24 cellular contexts compared by ENCODE assay signal in genomic region chr6:29620629-29621028, GRCh38. TPM values are rescaled to one million over a fixed set of nuclear protein-coding genes. Genes with fewer than 3 reads are reported as not detected.
A peak's percentile ranks its signal among the peaks of the same experiment; 100 is the strongest.
DNase-seq lines count a peak whose midpoint lies in the region; ATAC-seq, FAIRE-seq and TF ChIP-seq lines count a peak whose summit lies in the region.
"Had no signal": no experiment of that assay in that cellular context is flagged by ENCODE, and none has a peak within 500 bp of the region (broad histone marks: within the 10 kb centered on the region; RNA-seq: fewer than 3 reads in every experiment).

No MANE protein-coding gene starts in this region.

- H3K27me3 Mint-ChIP-seq in astrocyte (ENCODE audit: low read depth, unreplicated experiment): no peaks in the 10 kb centered on the region
- H3K27me3 Mint-ChIP-seq in glutamatergic neuron (ENCODE audit: unreplicated experiment): peaks cover 9% of the 10 kb centered on the region

- no peak overlapping the region for H3K4me2 ChIP-seq in astrocyte (ENCODE audit: low read length)

- H3K4me1 Mint-ChIP-seq in astrocyte (ENCODE audit: low read depth, unreplicated experiment) (peaks cover 24% of the 10 kb centered on the region), glutamatergic neuron (ENCODE audit: low read depth, unreplicated experiment) (peaks cover 14% of the 10 kb centered on the region)

- H3K36me3 Mint-ChIP-seq in astrocyte (ENCODE audit: low read depth, unreplicated experiment) (peaks cover 48% of the 10 kb centered on the region), glutamatergic neuron (ENCODE audit: unreplicated experiment) (peaks cover 35% of the 10 kb centered on the region)

- H4K20me1 ChIP-seq in astrocyte (ENCODE audit: insufficient read depth, low read length): peaks cover 33% of the 10 kb centered on the region

- H3K9ac ChIP-seq in astrocyte (ENCODE audit: low read length): no peak overlapping the region

- H3K27ac Mint-ChIP-seq in astrocyte (ENCODE audit: unreplicated experiment) (peak overlapping the region; percentile 30), glutamatergic neuron (ENCODE audit: unreplicated experiment) (no peak overlapping the region)
- H3K27ac Mint-ChIP-seq: CD8-positive, alpha-beta T cell had no signal

- H3K9me3 Mint-ChIP-seq in astrocyte (ENCODE audit: unreplicated experiment) (no peaks in the 10 kb centered on the region), glutamatergic neuron (ENCODE audit: unreplicated experiment) (peaks cover 10% of the 10 kb centered on the region)
- H3K9me3 Mint-ChIP-seq: CD8-positive, alpha-beta T cell had no signal

- H3K4me3 ChIP-seq in astrocyte (ENCODE audit: insufficient read depth, low read depth, low read length) (no peak overlapping the region), suprapubic skin (no peak overlapping the region)
- H3K4me3 ChIP-seq: BLaER1 treated with 17β-estradiol and CSF1 and Interleukin-3, amounts not matched to agents 10 nM and 100 nM; MG63 had no signal

- TF ChIP-seq CTCF in astrocyte (IDR thresholded peaks at IDR 0.05; ENCODE audit: insufficient read depth, low read depth, low read length) (no peak), glutamatergic neuron (IDR thresholded peaks at IDR 0.05; ENCODE audit: partially characterized antibody, unreplicated experiment) (no peak), suprapubic skin (IDR thresholded peaks at IDR 0.05) (no peak)

- H3K9me3 ChIP-seq in astrocyte (ENCODE audit: insufficient read depth, low read depth, low read length) (no peaks in the 10 kb centered on the region), suprapubic skin (no peaks in the 10 kb centered on the region)
- H3K9me3 ChIP-seq: BLaER1 treated with 17β-estradiol and CSF1 and Interleukin-3, amounts not matched to agents 10 nM and 100 nM; MG63 had no signal

- H3K27me3 ChIP-seq in astrocyte (ENCODE audit: insufficient read depth, low read length) (no peaks in the 10 kb centered on the region), suprapubic skin (no peaks in the 10 kb centered on the region)
- H3K27me3 ChIP-seq: BLaER1 treated with 17β-estradiol and CSF1 and Interleukin-3, amounts not matched to agents 10 nM and 100 nM; MG63 had no signal

- H3K36me3 ChIP-seq in astrocyte (ENCODE audit: insufficient read depth, low read length): peaks cover 34% of the 10 kb centered on the region
- peaks cover 62% of the 10 kb centered on the region for H3K36me3 ChIP-seq in suprapubic skin
- H3K36me3 ChIP-seq: MG63 had no signal

- no peak for FAIRE-seq in astrocyte (lab: Jason Lieb, UNC)

- ATAC-seq in GM18519 (IDR thresholded peaks at IDR 0.05; ENCODE audit: low FRiP score, unreplicated experiment): no peak
- ATAC-seq: CD8-positive, alpha-beta T cell; SK-N-SH treated with all-trans-retinoic acid at 6 μM for 48 hours had no signal

- TF ChIP-seq POLR2A in suprapubic skin (IDR thresholded peaks at IDR 0.05): no peak

- H3K4me3 Mint-ChIP-seq in astrocyte (ENCODE audit: unreplicated experiment): no peak overlapping the region
- H3K4me3 Mint-ChIP-seq in glutamatergic neuron (ENCODE audit: unreplicated experiment): peak overlapping the region; percentile 3
- H3K4me3 Mint-ChIP-seq: CD8-positive, alpha-beta T cell had no signal

- H3K27ac ChIP-seq in astrocyte (ENCODE audit: low read depth, low read length) (no peak overlapping the region), suprapubic skin (no peak overlapping the region)
- H3K27ac ChIP-seq: 22Rv1 had no signal

- TF ChIP-seq EP300 in suprapubic skin (IDR thresholded peaks at IDR 0.05): no peak

- H2AFZ ChIP-seq in astrocyte (ENCODE audit: low read depth, low read length): no peak overlapping the region

- peaks cover under 1% of the 10 kb centered on the region for H3K79me2 ChIP-seq in astrocyte (ENCODE audit: insufficient read depth, low read length)

- peaks cover 15% of the 10 kb centered on the region for H3K4me1 ChIP-seq in astrocyte (ENCODE audit: insufficient read depth, low read length)
- H3K4me1 ChIP-seq in suprapubic skin: no peaks in the 10 kb centered on the region

- DNase-seq in DMS 273 (lab: John Stamatoyannopoulos, UW; ENCODE audit: unreplicated experiment): peak; percentile 10
- DNase-seq in DMS 273 treated with DMSO at 0.1 percent for 48 hours (lab: John Stamatoyannopoulos, UW): no peak
- peak; percentile 2 for DNase-seq in NCI-H1105 (lab: John Stamatoyannopoulos, UW)
- DNase-seq in astrocyte (ENCODE audit: low read depth): no peak
- DNase-seq in glutamatergic neuron: no peak
- DNase-seq in suprapubic skin (ENCODE audit: low spot score in 2 of 2): no peak
- DNase-seq in stimulated activated naive CD4-positive, alpha-beta T cell treated with Interleukin-2 at 50 U/mL for 16 hours (lab: John Stamatoyannopoulos, UW): no peak
- DNase-seq: ACHN; CD8-positive, alpha-beta T cell; EL; H7; MG63; NCI-H1048; NCI-H146; NCI-H2029; NCI-H2171 treated with DMSO at 0.1 percent for 48 hours; NCI-H446 treated with DMSO at 0.1 percent for 48 hours; NCI-H774; NK-92 treated with Interleukin-12 subunit alpha and Interleukin-12 subunit beta, amount 100 ng/mL, for 24 hours had no signal

- WGBS in suprapubic skin: 79% methylated on average over 4 of the region's 4 CpGs

RNA-seq across cellular contexts. Expression of gene GABBR1, which starts 12.4 kb away (rescaled TPM):
- total RNA-seq in astrocyte (61.4 and 66.3 TPM in 2 replicates), glutamatergic neuron (ENCODE audit: unreplicated experiment) (158 TPM), suprapubic skin (10 to 100 TPM; 16.4 to 78.1 (median 31.1) TPM)

RNA-seq across cellular contexts. Expression of gene OR2H2, which starts 35.7 kb away (rescaled TPM):
- total RNA-seq in astrocyte: not detected in 2 replicates
- total RNA-seq in glutamatergic neuron (ENCODE audit: unreplicated experiment): not detected
- total RNA-seq in suprapubic skin: not detected
- total RNA-seq: CD8-positive, alpha-beta T cell; H7; LHCN-M2 had no signal

RNA-seq across cellular contexts. Expression of gene MOG, which starts 36.3 kb away (rescaled TPM):
- total RNA-seq in astrocyte (not detected in 2 replicates), glutamatergic neuron (ENCODE audit: unreplicated experiment) (not detected), suprapubic skin (not detected)
- total RNA-seq: CD8-positive, alpha-beta T cell; LHCN-M2 had no signal

Comparison
In these comparisons a context has a peak if more than half of its experiments do, and no peak if none do; other contexts are left out.
1. DNase-seq: peak in DMS 273 (single experiment) and NCI-H1105 (single experiment); none in DMS 273 treated with DMSO at 0.1 percent for 48 hours (single experiment), astrocyte (single experiment), glutamatergic neuron (single experiment), suprapubic skin (0 of 2) and stimulated activated naive CD4-positive, alpha-beta T cell treated with Interleukin-2 at 50 U/mL for 16 hours (single experiment).